7 cellular contexts compared by ENCODE assay signal in the genomic region with DNA sequence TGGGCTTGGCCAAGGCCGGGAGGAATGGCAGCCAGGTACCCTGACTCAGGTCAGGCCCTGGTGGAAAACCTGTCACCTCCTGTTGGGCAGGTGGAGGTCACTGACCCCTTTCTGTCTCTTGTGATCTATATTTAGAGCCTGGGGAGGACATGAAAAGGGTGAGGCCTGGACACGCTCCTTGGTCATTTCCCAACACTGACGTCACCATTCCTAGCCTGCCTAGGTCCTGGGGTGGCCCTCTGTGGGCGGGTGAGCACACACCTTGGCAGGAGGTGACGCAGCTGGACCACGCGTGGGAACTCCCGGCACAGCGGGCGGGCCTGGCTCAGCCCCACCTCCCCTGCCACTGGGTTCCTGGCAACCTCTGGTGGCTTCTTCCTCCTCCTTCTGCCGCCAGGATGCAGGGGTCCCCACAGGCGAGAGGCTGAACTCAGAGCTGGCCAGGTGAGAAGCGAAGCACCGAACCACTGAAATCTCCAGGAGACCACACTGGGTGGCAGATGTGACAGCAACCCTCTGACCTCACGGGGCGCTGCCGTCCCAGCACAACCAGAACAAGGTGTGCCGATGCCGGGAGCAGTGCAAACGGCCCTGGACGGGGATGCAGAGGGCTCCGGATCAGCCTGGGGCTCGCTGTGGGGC. TPM values are rescaled to one million over a fixed set of nuclear protein-coding genes. Genes with fewer than 3 reads are reported as not detected.
A peak's percentile ranks its signal among the peaks of the same experiment; 100 is the strongest.
DNase-seq lines count a peak whose midpoint lies in the region; ATAC-seq, FAIRE-seq and TF ChIP-seq lines count a peak whose summit lies in the region.

No MANE protein-coding gene starts in this region.

- TF ChIP-seq RAD21 in HepG2 (CRISPR knock-in tag; IDR thresholded peaks at IDR 0.05) = no peak

- H3K4me1 Mint-ChIP-seq in T-helper 2 cell treated with Interferon-gamma antibody and Interleukin-4, amounts not matched to agents 5 μg/mL and 100 μg/mL, for 36 hours (ENCODE audit: low read depth) = peaks cover 39% of the 10 kb centered on the region

- BruUV-seq in HepG2 (replicated peaks; lab: Mats Ljungman, UMichigan) = no TSS peak

- no peaks in the 10 kb centered on the region for H3K27me3 Mint-ChIP-seq in T-helper 2 cell treated with Interferon-gamma antibody and Interleukin-4, amounts not matched to agents 5 μg/mL and 100 μg/mL, for 36 hours (ENCODE audit: low read depth)

- intact Hi-C loops in body of pancreas (cut with DNase I) = no loop called here
- intact Hi-C loops in HepG2 (cut with micrococcal nuclease; ENCODE audit: unreplicated experiment) = no loop called here
- intact Hi-C loops in thyroid gland (cut with DNase I) = no loop called here

- H3K4me3 ChIP-seq in body of pancreas = no peak overlapping the region
- H3K4me3 ChIP-seq in HepG2 (replicated peaks in 1 of 3; ENCODE audit: insufficient read depth in 1 of 3, low read depth in 2 of 3, low read length in 3 of 3) = no peak overlapping the region
- no peak overlapping the region for H3K4me3 ChIP-seq in thyroid gland (replicated peaks in 1 of 3)

- peak overlapping the region; percentile 26 for H3K4me3 Mint-ChIP-seq in T-helper 2 cell treated with Interferon-gamma antibody and Interleukin-4, amounts not matched to agents 5 μg/mL and 100 μg/mL, for 36 hours

- in situ Hi-C loops in HepG2 (cut with HindIII; ENCODE audit: extremely low pct_ligation_motif_present, low pct_unique_long_range_greater_than_20kb) = no loop called here

- no peak for DNase-seq in T-helper 2 cell treated with Interferon-gamma antibody and Interleukin-4, amounts not matched to agents 5 μg/mL and 100 μg/mL, for 36 hours (ENCODE audit: low spot score)
- peak; percentile 76 to 95 (median 86) for DNase-seq in body of pancreas
- DNase-seq in HepG2 (ENCODE audit: low spot score) = no peak
- DNase-seq in thyroid gland = peak; percentile 89 to 90
- DNase-seq in mesenteric fat pad (ENCODE audit: low spot score) = no peak
- DNase-seq in hepatic stellate cell (ENCODE audit: low spot score) = no peak
- DNase-seq in NCI-H510A treated with DMSO at 0.1 percent for 48 hours (lab: John Stamatoyannopoulos, UW) = no peak

- peaks cover 19% of the 10 kb centered on the region for H3K36me3 Mint-ChIP-seq in T-helper 2 cell treated with Interferon-gamma antibody and Interleukin-4, amounts not matched to agents 5 μg/mL and 100 μg/mL, for 36 hours (ENCODE audit: low read depth)

- H3K79me2 ChIP-seq in HepG2 (ENCODE audit: insufficient read depth, low read length) = peaks cover 2% of the 10 kb centered on the region

- H3K27ac ChIP-seq in body of pancreas (peak overlapping the region; percentile 65 to 89 (median 85)), HepG2 (ENCODE audit: extremely low read length, insufficient read depth, low read length) (no peak overlapping the region), thyroid gland (peak overlapping the region; percentile 66 to 94 (median 91))

- H3K36me3 ChIP-seq in body of pancreas (replicated peaks in 1 of 2; ENCODE audit: insufficient read depth in 1 of 2, low read depth in 2 of 2) (no peaks in the 10 kb centered on the region), HepG2 (replicated peaks in 1 of 2; ENCODE audit: control insufficient read depth in 1 of 2, insufficient read depth in 2 of 2, low read length in 2 of 2) (no peaks in the 10 kb centered on the region; a peak in 1 of 5 replicates), thyroid gland (no peaks in the 10 kb centered on the region)

- no peak overlapping the region for H3K9ac ChIP-seq in HepG2 (ENCODE audit: insufficient read depth, low read depth, low read length)

- ATAC-seq in body of pancreas = peak; percentile 84
- no peak for ATAC-seq in HepG2

- WGBS in body of pancreas, 2 donors = 59 to 73% methylated on average over 14 to 23 of the region's 23 CpGs
- WGBS in HepG2 (ENCODE audit: low lambda C conversion rate) = 97% methylated on average over 11 of the region's 23 CpGs
- 66 to 90% methylated on average over 12 to 13 of the region's 23 CpGs for WGBS in thyroid gland, 2 donors

- TF ChIP-seq POLR2A in body of pancreas (IDR thresholded peaks at IDR 0.05) (peak in 1 of 3 donors; percentile 4), HepG2 (IDR thresholded peaks at IDR 0.05; ENCODE audit: insufficient read depth in 1 of 2, low read depth in 2 of 2, low read length in 2 of 2) (no peak), thyroid gland (IDR thresholded peaks at IDR 0.05) (peak in 1 of 2 donors; percentile 19)

- no peak overlapping the region for H3K27ac Mint-ChIP-seq in T-helper 2 cell treated with Interferon-gamma antibody and Interleukin-4, amounts not matched to agents 5 μg/mL and 100 μg/mL, for 36 hours

- H2AFZ ChIP-seq in HepG2 (ENCODE audit: low read length) = no peak overlapping the region

- H3K27me3 ChIP-seq in body of pancreas (no peaks in the 10 kb centered on the region), HepG2 (ENCODE audit: control insufficient read depth in 1 of 2, insufficient read depth in 2 of 2, low read length in 2 of 2) (no peaks in the 10 kb centered on the region), thyroid gland (no peaks in the 10 kb centered on the region)

- TF ChIP-seq EP300 in HepG2 (IDR thresholded peaks at IDR 0.05; ENCODE audit: low read depth in 2 of 2, low read length in 2 of 2) = no peak
- TF ChIP-seq EP300 in HepG2 (CRISPR knock-in tag; IDR thresholded peaks at IDR 0.05; ENCODE audit: borderline replicate concordance) = no peak

- CTCF ChIA-PET in HepG2 (lab: Yijun Ruan, JAX; ENCODE audit: low intra/inter-chr PET ratio, low total read pairs) = no interaction called here

- TF ChIP-seq CTCF in body of pancreas (IDR thresholded peaks at IDR 0.05) = no peak
- no peak for TF ChIP-seq CTCF in HepG2 (CRISPR knock-in tag; IDR thresholded peaks at IDR 0.05)
- TF ChIP-seq CTCF in thyroid gland (IDR thresholded peaks at IDR 0.05) = no peak

- H3K4me1 ChIP-seq in body of pancreas (peaks cover 48% of the 10 kb centered on the region), HepG2 (ENCODE audit: insufficient read depth, low read length) (peaks cover 18% of the 10 kb centered on the region), thyroid gland (peaks cover 49 to 73% of the 10 kb centered on the region in 2 donors)

- H4K20me1 ChIP-seq in HepG2 (ENCODE audit: insufficient read depth, low read length) = no peaks in the 10 kb centered on the region

- no peak overlapping the region for H3K4me2 ChIP-seq in HepG2 (ENCODE audit: low read depth, low read length)

- POLR2A ChIA-PET in HepG2 (lab: Yijun Ruan, JAX) = no interaction called here

- no peaks in the 10 kb centered on the region for H3K9me3 ChIP-seq in body of pancreas
- no peaks in the 10 kb centered on the region for H3K9me3 ChIP-seq in HepG2 (ENCODE audit: low read length)
- no peaks in the 10 kb centered on the region for H3K9me3 ChIP-seq in thyroid gland

- no peaks in the 10 kb centered on the region for H3K9me3 Mint-ChIP-seq in T-helper 2 cell treated with Interferon-gamma antibody and Interleukin-4, amounts not matched to agents 5 μg/mL and 100 μg/mL, for 36 hours

- FAIRE-seq in HepG2 (lab: Jason Lieb, UNC) = no peak

RNA-seq across cellular contexts. Expression of a gene that starts 6.4 kb away (rescaled TPM):
- total RNA-seq in body of pancreas (10 to 100 TPM; 27.8 to 64.6 TPM), HepG2 (2016; rRNA removed; fragmentation: Illumina TruSeq; extraction: Trizol) (8.8 and 12.9 TPM in 2 replicates), thyroid gland (10 to 100 TPM; 32.2 to 55.3 (median 43.5) TPM), mesenteric fat pad (58.4 TPM)
- 4.2 and 5.7 TPM in 2 replicates for total RNA-seq in HepG2 (2016; cell fraction: cytosol; rRNA removed; fragmentation: Illumina TruSeq; extraction: Trizol; ENCODE audit: low read depth)
- total RNA-seq in HepG2 (2016; cell fraction: insoluble cytoplasmic fraction; rRNA removed; fragmentation: Illumina TruSeq; extraction: Trizol) = 7.3 and 12.1 TPM in 2 replicates
- 15.5 and 15.7 TPM in 2 replicates for total RNA-seq in HepG2 (2016; cell fraction: membrane; rRNA removed; fragmentation: Illumina TruSeq; extraction: Trizol)
- total RNA-seq in HepG2 (2016; cell fraction: nucleus; rRNA removed; fragmentation: Illumina TruSeq; extraction: Trizol) = 10.4 and 11.0 TPM in 2 replicates
- polyA plus RNA-seq in HepG2 (2011; rRNA removed) = 25.5 and 28.8 TPM in 2 replicates
- 14.9 and 17.8 TPM in 2 replicates for polyA plus RNA-seq in HepG2 (2011; cell fraction: cytosol; rRNA removed)
- 104 and 131 TPM in 2 replicates for polyA plus RNA-seq in HepG2 (2011; cell fraction: nucleus; rRNA removed)
- 12.0 and 15.7 TPM in 2 replicates for polyA plus RNA-seq in HepG2 (2012)
- 4.1 and 4.2 TPM in 2 replicates for polyA plus RNA-seq in HepG2 (2016; cell fraction: cytosol; fragmentation: Illumina TruSeq; extraction: Trizol; ENCODE audit: low read depth)
- polyA plus RNA-seq in HepG2 (2016; cell fraction: insoluble cytoplasmic fraction; fragmentation: Illumina TruSeq; extraction: Trizol; ENCODE audit: low read depth) = 8.9 and 12.0 TPM in 2 replicates
- 11.6 and 12.4 TPM in 2 replicates for polyA plus RNA-seq in HepG2 (2016; cell fraction: membrane; fragmentation: Illumina TruSeq; extraction: Trizol; ENCODE audit: low read depth)
- 28.7 and 31.3 TPM in 2 replicates for polyA plus RNA-seq in HepG2 (2016; cell fraction: nucleus; fragmentation: Illumina TruSeq; extraction: Trizol; ENCODE audit: insufficient read depth, low read depth)
- polyA minus RNA-seq in HepG2 (2011; rRNA and poly(A)+ RNA removed; ENCODE audit: low replicate concordance) = 20.8 and 24.6 TPM in 2 replicates
- polyA minus RNA-seq in HepG2 (2011; cell fraction: cytosol; rRNA and poly(A)+ RNA removed) = 4.8 and 5.6 TPM in 2 replicates
- polyA minus RNA-seq in HepG2 (2011; cell fraction: nucleus; rRNA and poly(A)+ RNA removed) = 17.0 and 17.4 TPM in 2 replicates

RNA-seq across cellular contexts. Expression of a gene that starts 36.3 kb away (rescaled TPM):
- total RNA-seq in body of pancreas = 1 to 10 TPM; 5.4 to 9.2 TPM
- total RNA-seq in HepG2 (2016; rRNA removed; fragmentation: Illumina TruSeq; extraction: Trizol) = not detected in 2 replicates
- total RNA-seq in HepG2 (2016; cell fraction: cytosol; rRNA removed; fragmentation: Illumina TruSeq; extraction: Trizol; ENCODE audit: low read depth) = 0.10 TPM in 1 of 2 replicates, not detected in the other
- total RNA-seq in HepG2 (2016; cell fraction: insoluble cytoplasmic fraction; rRNA removed; fragmentation: Illumina TruSeq; extraction: Trizol) = not detected in 2 replicates
- not detected in 2 replicates for total RNA-seq in HepG2 (2016; cell fraction: membrane; rRNA removed; fragmentation: Illumina TruSeq; extraction: Trizol)
- not detected in 2 replicates for total RNA-seq in HepG2 (2016; cell fraction: nucleus; rRNA removed; fragmentation: Illumina TruSeq; extraction: Trizol)
- not detected in 2 replicates for polyA plus RNA-seq in HepG2 (2011; rRNA removed)
- not detected in 2 replicates for polyA plus RNA-seq in HepG2 (2011; cell fraction: cytosol; rRNA removed)
- polyA plus RNA-seq in HepG2 (2011; cell fraction: nucleus; rRNA removed) = not detected in 2 replicates
- not detected in 2 replicates for polyA plus RNA-seq in HepG2 (2012)
- not detected in 2 replicates for polyA plus RNA-seq in HepG2 (2016; cell fraction: cytosol; fragmentation: Illumina TruSeq; extraction: Trizol; ENCODE audit: low read depth)
- polyA plus RNA-seq in HepG2 (2016; cell fraction: insoluble cytoplasmic fraction; fragmentation: Illumina TruSeq; extraction: Trizol; ENCODE audit: low read depth) = not detected in 2 replicates
- polyA plus RNA-seq in HepG2 (2016; cell fraction: membrane; fragmentation: Illumina TruSeq; extraction: Trizol; ENCODE audit: low read depth) = not detected in 2 replicates
- polyA plus RNA-seq in HepG2 (2016; cell fraction: nucleus; fragmentation: Illumina TruSeq; extraction: Trizol; ENCODE audit: insufficient read depth, low read depth) = not detected in 2 replicates
- polyA minus RNA-seq in HepG2 (2011; rRNA and poly(A)+ RNA removed; ENCODE audit: low replicate concordance) = not detected in 2 replicates
- not detected in 2 replicates for polyA minus RNA-seq in HepG2 (2011; cell fraction: cytosol; rRNA and poly(A)+ RNA removed)
- polyA minus RNA-seq in HepG2 (2011; cell fraction: nucleus; rRNA and poly(A)+ RNA removed) = not detected in 2 replicates
- 10 to 100 TPM; 21.4 to 45.0 (median 25.1) TPM for total RNA-seq in thyroid gland
- total RNA-seq in mesenteric fat pad = 25.1 TPM

Comparison
In these comparisons a context has a peak if more than half of its experiments do, and no peak if none do; other contexts are left out.
1. DNase-seq: peak in body of pancreas (4 of 4) and thyroid gland (2 of 2); none in T-helper 2 cell treated with Interferon-gamma antibody and Interleukin-4, amounts not matched to agents 5 μg/mL and 100 μg/mL, for 36 hours (single experiment), HepG2 (single experiment), mesenteric fat pad (single experiment), hepatic stellate cell (single experiment) and NCI-H510A treated with DMSO at 0.1 percent for 48 hours (single experiment).